In the genomic region with DNA sequence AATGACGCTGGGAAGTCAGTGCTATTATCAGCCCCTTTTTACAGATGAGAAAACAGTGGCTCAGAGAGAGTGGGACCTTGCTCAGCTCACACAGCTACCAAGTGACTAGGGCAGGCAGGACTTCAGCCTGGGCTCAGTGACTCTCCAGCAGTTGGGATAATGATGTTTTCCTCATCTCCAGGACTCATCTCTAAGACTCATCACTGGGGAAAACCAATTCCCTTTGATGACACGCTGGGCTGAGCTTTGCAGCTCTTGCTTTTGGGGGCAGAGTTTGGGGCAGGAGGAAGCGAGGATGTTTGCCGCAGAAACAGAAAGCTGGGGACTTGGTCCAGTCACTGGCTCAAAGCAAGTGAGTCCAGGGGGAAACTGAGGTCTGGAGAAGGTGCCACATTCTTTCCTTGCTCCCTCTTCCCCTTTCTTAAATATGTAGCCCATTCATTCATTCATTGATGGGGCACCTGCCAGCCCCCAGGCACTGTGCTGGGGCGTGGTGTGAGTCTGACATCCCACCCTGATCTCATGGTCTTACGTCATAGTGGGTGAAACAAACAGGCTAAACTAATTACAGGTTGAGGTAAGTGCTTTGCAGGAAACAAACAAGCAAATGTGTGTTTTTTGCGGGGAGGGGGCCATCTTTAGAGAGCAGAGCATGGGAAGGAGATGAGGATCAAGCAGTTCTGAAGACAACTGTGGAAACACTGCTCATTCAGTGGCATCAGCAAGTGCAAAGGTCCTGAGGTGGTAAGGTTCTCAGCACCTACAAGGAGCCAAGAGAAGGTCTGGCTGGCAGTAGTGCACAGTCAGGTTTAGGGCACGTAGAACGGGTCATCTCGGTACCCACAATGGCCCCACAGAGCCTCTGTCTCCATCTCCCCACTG, we compare ENCODE assay signal across 22 cellular contexts.
"Had no signal": no experiment of that assay in that cellular context is flagged by ENCODE, and none has a peak within 500 bp of the region (broad histone marks: within the 10 kb centered on the region; RNA-seq: fewer than 3 reads in every experiment).

No MANE protein-coding gene starts in this region.

- H3K27ac ChIP-seq: cardiac muscle cell, left ventricle myocardium inferior, neutrophil, ovary, psoas muscle, skin epidermis, tibial nerve, uterus had no signal

- ATAC-seq: activated T-cell treated with anti-CD3 and anti-CD28 coated beads, Interleukin-2, amount 50 U/mL, for 4 hours; psoas muscle; right cardiac atrium; stimulated activated naive CD8-positive, alpha-beta T cell treated with anti-CD3 and anti-CD28 coated beads, Interleukin-15, amount 100 ng/mL, for 72 hours; T-cell had no signal

- H3K4me3 ChIP-seq: cardiac muscle cell, left ventricle myocardium inferior, ovary, psoas muscle, skin epidermis, tibial nerve, uterus had no signal

- H3K4me1 ChIP-seq: left ventricle myocardium inferior, psoas muscle, uterus had no signal

- H3K36me3 ChIP-seq: cardiac muscle cell, left ventricle myocardium inferior, neutrophil, ovary, tibial nerve, uterus had no signal

- DNase-seq: activated CD4-positive, alpha-beta T cell treated with anti-CD3 and anti-CD28 coated beads for 1 hour; activated CD4-positive, alpha-beta T cell treated with anti-CD3 and anti-CD28 coated beads, Interleukin-2, amount 50 U/mL, for 48 hours; activated CD8-positive, alpha-beta memory T cell treated with anti-CD3 and anti-CD28 coated beads, Interleukin-2, amount 50 U/mL, for 48 hours; activated naive CD4-positive, alpha-beta T cell treated with anti-CD3 and anti-CD28 coated beads, Interleukin-2, amount 10 ng/mL, durations not matched to agents 7 days and 5 days; activated T-cell treated with anti-CD3 and anti-CD28 coated beads, Interleukin-2, amount 50 U/mL, for 4 hours; erythroblast; foreskin melanocyte; immature natural killer cell; kidney glomerular epithelial cell; left ventricle myocardium inferior; midbrain; ovary; psoas muscle; right cardiac atrium; stimulated activated CD4-positive, alpha-beta T cell treated with anti-CD3 and anti-CD28 coated beads, Interleukin-1b, Interleukin-23, amount 100 ng/mL, for 48 hours; stimulated activated naive CD8-positive, alpha-beta T cell treated with anti-CD3 and anti-CD28 coated beads, Interleukin-15, amount 100 ng/mL, for 72 hours; T-cell; uterus had no signal

- H3K27me3 ChIP-seq: neutrophil, ovary, tibial nerve, uterus had no signal

- H3K9me3 ChIP-seq: left ventricle myocardium inferior, neutrophil, ovary, psoas muscle, tibial nerve, uterus had no signal
